ENCODE assay signal across 18 cellular contexts in genomic region chr1:40341509-40342380, GRCh38. TPM values are rescaled to one million over a fixed set of nuclear protein-coding genes. Genes with fewer than 3 reads are reported as not detected.
A peak's percentile ranks its signal among the peaks of the same experiment; 100 is the strongest.
DNase-seq lines count a peak whose midpoint lies in the region; ATAC-seq and TF ChIP-seq lines count a peak whose summit lies in the region.
"Had no signal": no experiment of that assay in that cellular context is flagged by ENCODE, and none has a peak within 500 bp of the region (broad histone marks: within the 10 kb centered on the region; RNA-seq: fewer than 3 reads in every experiment).

No MANE protein-coding gene starts in this region.

- H3K9me3 Mint-ChIP-seq in activated CD4-positive, alpha-beta T cell treated with anti-CD3 and anti-CD28 coated beads for 36 hours (ENCODE audit: low read depth): no peaks in the 10 kb centered on the region
- H3K9me3 Mint-ChIP-seq in activated T-helper 1 cell treated with anti-CD3 and anti-CD28 coated beads, Interleukin-12 subunit alpha, Interleukin-12 subunit beta, Interleukin-2, Interleukin-4 antibody, amounts not matched to agents 30 ng/mL and 10 ng/mL and 1 ng/mL, durations not matched to agents 14 hours and 24 hours and 36 hours: no peaks in the 10 kb centered on the region
- peaks cover 0 to 5% (median 0%) of the 10 kb centered on the region in 9 donors for H3K9me3 Mint-ChIP-seq in naive thymus-derived CD8-positive, alpha-beta T cell
- H3K9me3 Mint-ChIP-seq: type B pancreatic cell had no signal

- H3K27me3 ChIP-seq in KMS-11 (ENCODE audit: insufficient read depth, low read depth) (no peaks in the 10 kb centered on the region), stomach (no peaks in the 10 kb centered on the region)
- H3K27me3 ChIP-seq: body of pancreas, pancreas had no signal

- H3K36me3 ChIP-seq in KMS-11 (ENCODE audit: insufficient read depth) (no peaks in the 10 kb centered on the region), stomach (no peaks in the 10 kb centered on the region)
- H3K36me3 ChIP-seq: gastroesophageal sphincter, pancreas had no signal

- peaks cover 57% of the 10 kb centered on the region for H3K4me1 Mint-ChIP-seq in activated CD4-positive, alpha-beta T cell treated with anti-CD3 and anti-CD28 coated beads for 36 hours
- H3K4me1 Mint-ChIP-seq in activated T-helper 1 cell treated with anti-CD3 and anti-CD28 coated beads, Interleukin-12 subunit alpha, Interleukin-12 subunit beta, Interleukin-2, Interleukin-4 antibody, amounts not matched to agents 30 ng/mL and 10 ng/mL and 1 ng/mL, durations not matched to agents 14 hours and 24 hours and 36 hours (ENCODE audit: low read depth): peaks cover 70% of the 10 kb centered on the region
- H3K4me1 Mint-ChIP-seq in naive thymus-derived CD8-positive, alpha-beta T cell: peaks cover 39 to 66% (median 61%) of the 10 kb centered on the region in 4 donors

- no peak overlapping the region for H3K9ac ChIP-seq in KMS-11

- no peaks in the 10 kb centered on the region for H3K27me3 Mint-ChIP-seq in activated CD4-positive, alpha-beta T cell treated with anti-CD3 and anti-CD28 coated beads for 36 hours
- no peaks in the 10 kb centered on the region for H3K27me3 Mint-ChIP-seq in activated T-helper 1 cell treated with anti-CD3 and anti-CD28 coated beads, Interleukin-12 subunit alpha, Interleukin-12 subunit beta, Interleukin-2, Interleukin-4 antibody, amounts not matched to agents 30 ng/mL and 10 ng/mL and 1 ng/mL, durations not matched to agents 14 hours and 24 hours and 36 hours (ENCODE audit: insufficient read depth)
- no peaks in the 10 kb centered on the region for H3K27me3 Mint-ChIP-seq in naive thymus-derived CD8-positive, alpha-beta T cell

- no peaks in the 10 kb centered on the region for H4K20me1 ChIP-seq in KMS-11 (ENCODE audit: insufficient read depth)

- CTCF ChIA-PET in activated CD4-positive, alpha-beta T cell treated with anti-CD3 and anti-CD28 coated beads for 36 hours (lab: Charles Lee): interaction anchor here (0.6 to 8.7 kb wide), 24 partner anchors 10 to 441 kb away, joined by 3 to 151 read pairs (median 4); partner anchors contain the start of gene SMAP2

- peak; percentile 38 for DNase-seq in activated CD4-positive, alpha-beta T cell treated with anti-CD3 and anti-CD28 coated beads for 36 hours
- no peak for DNase-seq in activated CD4-positive, alpha-beta T cell treated with anti-CD3 and anti-CD28 coated beads, Interleukin-2, amount 50 U/mL, for 4 hours
- DNase-seq in activated T-helper 1 cell treated with anti-CD3 and anti-CD28 coated beads, Interleukin-12 subunit alpha, Interleukin-12 subunit beta, Interleukin-2, Interleukin-4 antibody, amounts not matched to agents 30 ng/mL and 10 ng/mL and 1 ng/mL, durations not matched to agents 14 hours and 24 hours and 36 hours (ENCODE audit: low spot score): no peak
- peak in 2 of 10 donors; percentile 8 to 18 for DNase-seq in naive thymus-derived CD8-positive, alpha-beta T cell
- DNase-seq in cardiac septum (ENCODE audit: low spot score) (no peak), stomach (no peak)
- DNase-seq: body of pancreas; DMS 273 treated with DMSO at 0.1 percent for 48 hours; effector CD8-positive, alpha-beta T cell; NCI-H2171; pancreas; stimulated activated CD4-positive, alpha-beta T cell treated with anti-CD3 and anti-CD28 coated beads, Interleukin-12 subunit alpha, Interleukin-12 subunit beta, amount 100 ng/mL, for 4 hours had no signal

- no peak for TF ChIP-seq POLR2A in stomach (IDR thresholded peaks at IDR 0.05)

- no peak overlapping the region for H3K4me2 ChIP-seq in KMS-11
- H3K4me2 ChIP-seq: A549 had no signal

- no peak overlapping the region for H3K27ac ChIP-seq in KMS-11
- peak overlapping the region in 2 of 5 donors; percentile 27 to 32 for H3K27ac ChIP-seq in stomach
- H3K27ac ChIP-seq: A549, gastroesophageal sphincter, pancreas had no signal

- no peak for TF ChIP-seq CTCF in KMS-11 (conservative IDR thresholded peaks at IDR 0.05; ENCODE audit: low read depth, low read length)
- no peak for TF ChIP-seq CTCF in stomach (IDR thresholded peaks at IDR 0.05)

- peak; percentile 51 for ATAC-seq in activated CD4-positive, alpha-beta T cell treated with anti-CD3 and anti-CD28 coated beads for 36 hours
- peak in 1 of 2 donors; percentile 31 for ATAC-seq in naive thymus-derived CD8-positive, alpha-beta T cell
- ATAC-seq in HG02884 (IDR thresholded peaks at IDR 0.05; ENCODE audit: unreplicated experiment): no peak
- ATAC-seq: A549, body of pancreas, gastroesophageal sphincter, pancreas had no signal

- intact Hi-C loops in activated CD4-positive, alpha-beta T cell treated with anti-CD3 and anti-CD28 coated beads for 36 hours (cut with DNase I, micrococcal nuclease): loop anchor here (1.0 to 5.0 kb wide), 3 partner anchors 44 to 326 kb away; partner anchors contain the start of gene RIMS3 (in 1 of the 2)
- intact Hi-C loops in activated T-helper 1 cell treated with anti-CD3 and anti-CD28 coated beads, Interleukin-12 subunit alpha, Interleukin-12 subunit beta, Interleukin-2, Interleukin-4 antibody, amounts not matched to agents 30 ng/mL and 10 ng/mL and 1 ng/mL, durations not matched to agents 14 hours and 24 hours and 36 hours (cut with micrococcal nuclease): loop anchor here (1.0 to 5.0 kb wide), 4 partner anchors 45 to 244 kb away; partner anchors contain the start of gene PPT1
- intact Hi-C loops in cardiac septum (cut with DNase I) (no loop called here), stomach (cut with DNase I; ENCODE audit: low total_unique reads) (no loop called here)

- no peaks in the 10 kb centered on the region for H3K9me3 ChIP-seq in stomach
- H3K9me3 ChIP-seq: A549, body of pancreas, gastroesophageal sphincter, pancreas had no signal

- H3K4me3 Mint-ChIP-seq in activated CD4-positive, alpha-beta T cell treated with anti-CD3 and anti-CD28 coated beads for 36 hours: peak overlapping the region; percentile 34
- peak overlapping the region; percentile 77 for H3K4me3 Mint-ChIP-seq in activated T-helper 1 cell treated with anti-CD3 and anti-CD28 coated beads, Interleukin-12 subunit alpha, Interleukin-12 subunit beta, Interleukin-2, Interleukin-4 antibody, amounts not matched to agents 30 ng/mL and 10 ng/mL and 1 ng/mL, durations not matched to agents 14 hours and 24 hours and 36 hours
- peak overlapping the region in 9 of 10 donors; percentile 11 to 83 (median 56) for H3K4me3 Mint-ChIP-seq in naive thymus-derived CD8-positive, alpha-beta T cell
- H3K4me3 Mint-ChIP-seq: type B pancreatic cell had no signal

- no peak for TF ChIP-seq EP300 in stomach (IDR thresholded peaks at IDR 0.05)

- H3K79me2 ChIP-seq in KMS-11 (ENCODE audit: insufficient read depth, low read depth): no peaks in the 10 kb centered on the region

- POLR2A ChIA-PET in activated CD4-positive, alpha-beta T cell treated with anti-CD3 and anti-CD28 coated beads for 36 hours (lab: Charles Lee): interaction anchor here (0.5 to 1.0 kb wide), 8 partner anchors 22 to 187 kb away, joined by 3 to 5 read pairs (median 3); partner anchors contain the start of gene SMAP2
- POLR2A ChIA-PET in naive thymus-derived CD8-positive, alpha-beta T cell (lab: Charles Lee): interaction anchor here (0.7 to 2.5 kb wide), 7 partner anchors 20 to 189 kb away, joined by 3 to 14 read pairs (median 4); partner anchors contain the start of gene SMAP2

- no peaks in the 10 kb centered on the region for H3K36me3 Mint-ChIP-seq in activated CD4-positive, alpha-beta T cell treated with anti-CD3 and anti-CD28 coated beads for 36 hours (ENCODE audit: low read depth)
- no peaks in the 10 kb centered on the region for H3K36me3 Mint-ChIP-seq in activated T-helper 1 cell treated with anti-CD3 and anti-CD28 coated beads, Interleukin-12 subunit alpha, Interleukin-12 subunit beta, Interleukin-2, Interleukin-4 antibody, amounts not matched to agents 30 ng/mL and 10 ng/mL and 1 ng/mL, durations not matched to agents 14 hours and 24 hours and 36 hours (ENCODE audit: low read depth)
- H3K36me3 Mint-ChIP-seq in naive thymus-derived CD8-positive, alpha-beta T cell: no peaks in the 10 kb centered on the region
- H3K36me3 Mint-ChIP-seq: type B pancreatic cell had no signal

- H2AFZ ChIP-seq in KMS-11 (ENCODE audit: low read depth): peak overlapping the region; percentile 47; the same call in 1 of the 2 replicates

- H3K4me1 ChIP-seq in KMS-11 (ENCODE audit: low read depth, poor library complexity, severe bottlenecking) (peaks cover 10% of the 10 kb centered on the region), stomach (peaks cover 0 to 22% (median 7%) of the 10 kb centered on the region in 4 donors)
- H3K4me1 ChIP-seq: A549, pancreas had no signal

- peak overlapping the region; percentile 94 for H3K27ac Mint-ChIP-seq in activated CD4-positive, alpha-beta T cell treated with anti-CD3 and anti-CD28 coated beads for 36 hours
- peak overlapping the region; percentile 99 for H3K27ac Mint-ChIP-seq in activated T-helper 1 cell treated with anti-CD3 and anti-CD28 coated beads, Interleukin-12 subunit alpha, Interleukin-12 subunit beta, Interleukin-2, Interleukin-4 antibody, amounts not matched to agents 30 ng/mL and 10 ng/mL and 1 ng/mL, durations not matched to agents 14 hours and 24 hours and 36 hours
- H3K27ac Mint-ChIP-seq in naive thymus-derived CD8-positive, alpha-beta T cell: peak overlapping the region; percentile 43 to 94 (median 76)
- H3K27ac Mint-ChIP-seq: type B pancreatic cell had no signal

- WGBS in stomach, 5 donors: 61 to 74% (median 70%) methylated on average over 6 of the region's 6 CpGs

- H3K4me3 ChIP-seq in KMS-11 (IDR thresholded peaks at IDR 0.05; ENCODE audit: insufficient read depth, low read depth, low read length) (no peak overlapping the region), stomach (no peak overlapping the region)
- H3K4me3 ChIP-seq: A549, body of pancreas, gastroesophageal sphincter, pancreas had no signal

RNA-seq across cellular contexts. Expression of gene COL9A2, which starts 24.7 kb away (rescaled TPM):
- 1 to 10 TPM; 2.5 to 3.0 TPM for total RNA-seq in activated CD4-positive, alpha-beta T cell treated with anti-CD3 and anti-CD28 coated beads for 36 hours
- 20.4 and 22.3 TPM in 2 replicates for total RNA-seq in activated T-helper 1 cell treated with anti-CD3 and anti-CD28 coated beads, Interleukin-12 subunit alpha, Interleukin-12 subunit beta, Interleukin-2, Interleukin-4 antibody, amounts not matched to agents 30 ng/mL and 10 ng/mL and 1 ng/mL, durations not matched to agents 14 hours and 24 hours and 36 hours
- 1 to 10 TPM; 5.2 to 6.3 TPM for total RNA-seq in naive thymus-derived CD8-positive, alpha-beta T cell
- under 1 TPM; 0.73 to 0.83 (median 0.76) TPM for polyA plus RNA-seq in naive thymus-derived CD8-positive, alpha-beta T cell
- total RNA-seq in cardiac septum (1.3 TPM), stomach (10 to 100 TPM in 4 of 5 donors, 1 to 10 TPM in 1; 7.2 to 79.0 (median 30.3) TPM)
- polyA plus RNA-seq in stomach: 10 to 100 TPM in 1 of 3 donors, 1 to 10 TPM in 2; 5.7 to 19.1 (median 7.5) TPM
- total RNA-seq: LHCN-M2 had no signal

RNA-seq across cellular contexts. Expression of gene SMAP2, which starts 31.8 kb away (rescaled TPM):
- 100 to 1,000 TPM; 241 to 258 TPM for total RNA-seq in activated CD4-positive, alpha-beta T cell treated with anti-CD3 and anti-CD28 coated beads for 36 hours
- total RNA-seq in activated T-helper 1 cell treated with anti-CD3 and anti-CD28 coated beads, Interleukin-12 subunit alpha, Interleukin-12 subunit beta, Interleukin-2, Interleukin-4 antibody, amounts not matched to agents 30 ng/mL and 10 ng/mL and 1 ng/mL, durations not matched to agents 14 hours and 24 hours and 36 hours: 196 and 201 TPM in 2 replicates
- 100 to 1,000 TPM; 154 to 160 TPM for total RNA-seq in naive thymus-derived CD8-positive, alpha-beta T cell
- 100 to 1,000 TPM; 297 to 506 (median 298) TPM for polyA plus RNA-seq in naive thymus-derived CD8-positive, alpha-beta T cell
- total RNA-seq in cardiac septum (10.5 TPM), stomach (10 to 100 TPM; 21.6 to 58.0 (median 35.9) TPM)
- polyA plus RNA-seq in stomach: 10 to 100 TPM; 22.4 to 50.4 (median 27.8) TPM

Comparison
In these comparisons a context has a peak if more than half of its experiments do, and no peak if none do; other contexts are left out.
1. intact Hi-C loops: an anchor here in activated CD4-positive, alpha-beta T cell treated with anti-CD3 and anti-CD28 coated beads for 36 hours (1.0 to 5.0 kb wide) and activated T-helper 1 cell treated with anti-CD3 and anti-CD28 coated beads, Interleukin-12 subunit alpha, Interleukin-12 subunit beta, Interleukin-2, Interleukin-4 antibody, amounts not matched to agents 30 ng/mL and 10 ng/mL and 1 ng/mL, durations not matched to agents 14 hours and 24 hours and 36 hours (1.0 to 5.0 kb wide); none called in cardiac septum and stomach.